25 cellular contexts compared by ENCODE assay signal in the genomic region with DNA sequence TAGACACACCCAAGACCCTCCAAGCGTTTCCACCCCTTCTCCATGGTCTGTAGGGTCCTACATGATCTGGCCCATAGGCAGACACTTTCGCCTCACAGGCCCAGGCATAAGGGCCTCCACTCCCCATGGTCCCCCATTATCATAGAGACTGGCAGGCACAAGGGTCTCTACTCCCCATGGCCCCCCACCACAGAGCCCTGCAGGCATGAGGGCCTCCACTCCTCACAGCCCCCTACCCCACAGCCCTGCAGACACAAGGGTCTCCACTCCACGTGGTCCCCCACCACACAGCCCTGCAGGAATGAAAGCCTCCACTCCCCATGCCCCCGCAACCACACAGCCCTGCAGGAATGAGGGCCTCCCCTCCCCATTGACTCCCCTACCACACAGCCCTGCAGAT.
"Had no signal": no experiment of that assay in that cellular context is flagged by ENCODE, and none has a peak within 500 bp of the region (broad histone marks: within the 10 kb centered on the region; RNA-seq: fewer than 3 reads in every experiment).

No MANE protein-coding gene starts in this region.

- H3K27ac ChIP-seq: colonic mucosa, gastrocnemius medialis, heart left ventricle, hepatocyte, neutrophil, parathyroid adenoma, right lobe of liver, testis, tibial nerve had no signal

- H3K9ac ChIP-seq: parathyroid adenoma had no signal

- H3K4me3 ChIP-seq: colonic mucosa, gastrocnemius medialis, heart left ventricle, hepatocyte, lung, right lobe of liver, testis, tibial nerve had no signal

- H3K4me3 Mint-ChIP-seq: central memory CD8-positive, alpha-beta T cell; dendritic cell treated with granulocyte-macrophage colony-stimulating factor and Interleukin-4, amounts not matched to agents 40 ng/mL and 50 ng/mL, for 4 days; memory B cell; natural killer cell; neural crest cell had no signal

- H3K4me2 ChIP-seq: hepatocyte had no signal

- H3K4me1 Mint-ChIP-seq: central memory CD8-positive, alpha-beta T cell; memory B cell; natural killer cell; neural crest cell had no signal

- H3K27me3 ChIP-seq: colonic mucosa, gastrocnemius medialis, heart left ventricle, hepatocyte, neutrophil, right lobe of liver, testis, tibial nerve had no signal

- ATAC-seq: gastrocnemius medialis, heart left ventricle, left lobe of liver, natural killer cell had no signal

- H3K9me3 ChIP-seq: colonic mucosa, gastrocnemius medialis, neutrophil, right lobe of liver, testis had no signal

- H3K9me3 Mint-ChIP-seq: dendritic cell treated with granulocyte-macrophage colony-stimulating factor and Interleukin-4, amounts not matched to agents 40 ng/mL and 50 ng/mL, for 4 days; natural killer cell had no signal

- H3K4me1 ChIP-seq: colonic mucosa, gastrocnemius medialis, heart left ventricle, parathyroid adenoma, right lobe of liver, testis, tibial nerve had no signal

- H2AFZ ChIP-seq: hepatocyte, parathyroid adenoma had no signal

- H3K27ac Mint-ChIP-seq: dendritic cell treated with granulocyte-macrophage colony-stimulating factor and Interleukin-4, amounts not matched to agents 40 ng/mL and 50 ng/mL, for 4 days; memory B cell; natural killer cell; progenitor cell of endocrine pancreas had no signal

- H3K36me3 ChIP-seq: colonic mucosa, gastrocnemius medialis, heart left ventricle, neutrophil, right lobe of liver, tibial nerve had no signal

- H3K27me3 Mint-ChIP-seq: dendritic cell treated with granulocyte-macrophage colony-stimulating factor and Interleukin-4, amounts not matched to agents 40 ng/mL and 50 ng/mL, for 4 days; progenitor cell of endocrine pancreas had no signal

- H3K79me2 ChIP-seq: hepatocyte, parathyroid adenoma had no signal

- DNase-seq: colonic mucosa; effector memory CD4-positive, alpha-beta T cell; foreskin fibroblast; gastrocnemius medialis; heart left ventricle; kidney; natural killer cell; right lobe of liver; small intestine; stimulated activated CD4-positive, alpha-beta T cell treated with anti-CD3 and anti-CD28 coated beads, Interleukin-15, amount 100 ng/mL, for 24 hours; stimulated activated CD4-positive, alpha-beta T cell treated with anti-CD3 and anti-CD28 coated beads, Interleukin-2, amount 100 ng/mL, for 48 hours; stimulated activated naive CD4-positive, alpha-beta T cell; substantia nigra; testis had no signal
